ENCODE assay signal across 16 cellular contexts in genomic region chr7:26555971-26556830, GRCh38.
DNase-seq lines count a peak whose midpoint lies in the region; ATAC-seq lines count a peak whose summit lies in the region.
"Had no signal": no experiment of that assay in that cellular context is flagged by ENCODE, and none has a peak within 500 bp of the region (broad histone marks: within the 10 kb centered on the region; RNA-seq: fewer than 3 reads in every experiment).

No MANE protein-coding gene starts in this region.

- H3K4me3 ChIP-seq in neuronal stem cell (ENCODE audit: low read length in 2 of 2), result no peak overlapping the region
- H3K4me3 ChIP-seq: A549, SJCRH30 had no signal

- H3K4me2 ChIP-seq in neuronal stem cell (ENCODE audit: insufficient read depth, low read length, poor library complexity, severe bottlenecking), result no peak overlapping the region
- H3K4me2 ChIP-seq: A549 had no signal

- H3K27me3 ChIP-seq in neuronal stem cell (ENCODE audit: control insufficient read depth in 3 of 3, insufficient read depth in 3 of 3, low read depth in 1 of 3, low read length in 3 of 3), result peaks cover 0 to 10% (median 0%) of the 10 kb centered on the region in 3 experiments
- H3K27me3 ChIP-seq: brain microvascular endothelial cell, SJCRH30 had no signal

- H2AFZ ChIP-seq in neuronal stem cell (ENCODE audit: low read length), result peak overlapping the region; percentile 54

- H2AK5ac ChIP-seq in neuronal stem cell (ENCODE audit: low read depth, low read length), result no peak overlapping the region

- no CpG with 5 or more reads among the region's 13 CpGs for WGBS in neuronal stem cell (ENCODE audit: extremely low coverage in 2 of 2, insufficient read length in 2 of 2, insufficient replicate concordance in 1 of 2), 2 donors

- no peak overlapping the region for H2BK15ac ChIP-seq in neuronal stem cell (ENCODE audit: low read length)

- H3K79me1 ChIP-seq in neuronal stem cell (ENCODE audit: low read depth, low read length), result no peaks in the 10 kb centered on the region

- no peak overlapping the region for H2BK5ac ChIP-seq in neuronal stem cell (ENCODE audit: low read length)

- H3K4ac ChIP-seq in neuronal stem cell (ENCODE audit: low read length), result no peak overlapping the region

- no peak overlapping the region for H3K18ac ChIP-seq in neuronal stem cell (ENCODE audit: low read length)

- peak; percentile 56 for DNase-seq in NCI-H748 (lab: John Stamatoyannopoulos, UW; ENCODE audit: unreplicated experiment)
- DNase-seq in NCI-H748 treated with DMSO at 0.1 percent for 48 hours (lab: John Stamatoyannopoulos, UW), result no peak
- peak; percentile 38 for DNase-seq in NCI-H345 (lab: John Stamatoyannopoulos, UW)
- DNase-seq in cerebellum (ENCODE audit: low spot score), result peak; percentile 73
- DNase-seq in neuronal stem cell (ENCODE audit: low spot score), result no peak
- no peak for DNase-seq in NCI-H1048 (lab: John Stamatoyannopoulos, UW)
- DNase-seq in left lobe of liver (ENCODE audit: low spot score), result no peak
- DNase-seq: activated CD4-positive, alpha-beta T cell treated with anti-CD3 and anti-CD28 coated beads, Interleukin-2, amount 10 ng/mL, durations not matched to agents 7 days and 5 days; brain microvascular endothelial cell; dermis blood vessel endothelial cell; Kasumi-1; SJCRH30; T1000 had no signal

- no peak overlapping the region for H4K91ac ChIP-seq in neuronal stem cell (ENCODE audit: low read depth, low read length, poor library complexity)

- no peak overlapping the region for H4K8ac ChIP-seq in neuronal stem cell (ENCODE audit: low read depth, low read length)

- no peak overlapping the region for H3K27ac ChIP-seq in neuronal stem cell (replicated peaks; ENCODE audit: low read length)
- H3K27ac ChIP-seq: A549, brain microvascular endothelial cell, SJCRH30 had no signal

- no peaks in the 10 kb centered on the region for H3K36me3 ChIP-seq in neuronal stem cell (replicated peaks in 1 of 2; ENCODE audit: control insufficient read depth in 2 of 2, insufficient read depth in 2 of 2, low read length in 2 of 2)
- H3K36me3 ChIP-seq: brain microvascular endothelial cell, SJCRH30 had no signal

- peaks cover 2 to 6% of the 10 kb centered on the region in 2 donors for H3K4me1 ChIP-seq in neuronal stem cell (ENCODE audit: control insufficient read depth in 2 of 2, insufficient read depth in 1 of 2, low read depth in 1 of 2, low read length in 2 of 2)
- H3K4me1 ChIP-seq: A549, SJCRH30 had no signal

- ATAC-seq in GM18907 (IDR thresholded peaks at IDR 0.05; ENCODE audit: unreplicated experiment), result no peak
- ATAC-seq in left lobe of liver, result no peak
- ATAC-seq: A549, esophagus mucosa had no signal

- H2BK120ac ChIP-seq in neuronal stem cell (ENCODE audit: low read depth, low read length), result no peak overlapping the region

- H3K9me3 ChIP-seq in neuronal stem cell (replicated peaks in 1 of 2; ENCODE audit: control insufficient read depth in 2 of 2, insufficient read depth in 1 of 2, low read depth in 1 of 2, low read length in 2 of 2), result no peaks in the 10 kb centered on the region
- H3K9me3 ChIP-seq: A549, SJCRH30 had no signal

- peak overlapping the region; percentile 34 for H3K23ac ChIP-seq in neuronal stem cell (ENCODE audit: low read depth, low read length, poor library complexity)

- no peak overlapping the region for H2BK12ac ChIP-seq in neuronal stem cell (ENCODE audit: low read length)

- peak overlapping the region; percentile 51 for H3K9ac ChIP-seq in neuronal stem cell (ENCODE audit: low read depth, low read length, poor library complexity)

- H3K14ac ChIP-seq in neuronal stem cell (ENCODE audit: low read length), result no peak overlapping the region

Comparison
In these comparisons a context has a peak if more than half of its experiments do, and no peak if none do; other contexts are left out.
1. DNase-seq: peak in NCI-H748 (single experiment), NCI-H345 (single experiment) and cerebellum (single experiment); none in NCI-H748 treated with DMSO at 0.1 percent for 48 hours (single experiment), neuronal stem cell (single experiment), NCI-H1048 (single experiment) and left lobe of liver (single experiment).